14 cellular contexts compared by ENCODE assay signal in the genomic region with DNA sequence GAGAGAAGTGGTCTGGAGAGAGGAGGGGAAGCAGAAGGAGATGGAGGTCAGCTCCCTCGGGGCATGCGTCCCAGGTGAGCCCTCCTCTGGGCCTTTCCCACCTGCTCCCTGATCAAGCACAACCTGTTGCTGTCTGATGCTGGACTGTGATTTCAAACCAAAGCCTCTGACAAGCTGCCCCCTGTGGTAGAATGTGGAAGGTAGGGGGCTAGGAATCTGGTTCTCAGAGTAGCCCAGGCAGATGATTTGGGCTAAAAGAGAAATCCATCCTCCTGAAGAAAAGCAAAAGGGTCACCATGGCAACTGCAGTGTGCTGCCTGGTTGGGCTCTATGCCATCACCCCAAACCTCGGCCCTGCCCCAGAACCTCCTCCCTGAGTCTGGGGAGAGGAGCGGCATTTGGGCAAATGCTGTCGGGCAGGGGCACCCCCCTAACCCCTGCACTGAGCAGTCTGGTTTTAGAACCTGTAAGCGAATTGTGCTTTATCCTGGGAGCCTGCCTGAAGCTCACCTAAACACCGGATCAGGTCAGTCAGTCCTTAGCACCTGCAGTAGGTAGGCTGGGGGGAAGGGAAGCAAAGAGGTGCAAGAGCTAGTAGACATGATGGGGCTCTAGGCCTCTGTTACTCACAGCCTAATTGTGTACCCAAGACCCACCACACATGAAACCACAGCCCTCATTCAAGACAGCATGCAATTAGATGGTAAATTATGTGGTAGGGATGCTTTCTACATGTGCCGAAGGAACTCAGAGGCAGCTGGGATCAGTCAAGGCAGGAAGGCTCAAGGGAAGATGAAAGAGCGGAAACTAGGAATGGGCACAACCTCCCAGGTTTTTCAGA.
A peak's percentile ranks its signal among the peaks of the same experiment; 100 is the strongest.
DNase-seq lines count a peak whose midpoint lies in the region; ATAC-seq and FAIRE-seq lines count a peak whose summit lies in the region.
"Had no signal": no experiment of that assay in that cellular context is flagged by ENCODE, and none has a peak within 500 bp of the region (broad histone marks: within the 10 kb centered on the region; RNA-seq: fewer than 3 reads in every experiment).

No MANE protein-coding gene starts in this region.

- H3K27ac Mint-ChIP-seq in activated naive CD4-positive, alpha-beta T cell treated with anti-CD3 and anti-CD28 coated beads, Interleukin-2, amount 50 U/mL, for 24 hours, result peak overlapping the region; percentile 66
- no peak overlapping the region for H3K27ac Mint-ChIP-seq in activated naive CD4-positive, alpha-beta T cell treated with anti-CD3 and anti-CD28 coated beads, Interleukin-2, amount 10 ng/mL, durations not matched to agents 7 days and 5 days
- H3K27ac Mint-ChIP-seq in activated T-helper 17 cell treated with anti-CD3 and anti-CD28 coated beads, Interleukin-2, amount 50 U/mL, for 72 hours, result peak overlapping the region; percentile 31
- H3K27ac Mint-ChIP-seq: B cell had no signal

- peaks cover 41% of the 10 kb centered on the region for H3K4me1 ChIP-seq in iPS-20b (ENCODE audit: insufficient read depth, low read length)

- H3K4me3 ChIP-seq in iPS-20b (ENCODE audit: low read length), result peak overlapping the region; percentile 7; the same call in 1 of the 2 replicates

- H3K9me3 ChIP-seq in iPS-20b (ENCODE audit: insufficient read depth, low read depth, low read length), result no peaks in the 10 kb centered on the region

- DNase-seq in activated naive CD4-positive, alpha-beta T cell treated with anti-CD3 and anti-CD28 coated beads, Interleukin-2, amount 10 ng/mL, durations not matched to agents 7 days and 5 days, result no peak
- peak in 1 of 49 donors; percentile 62 for DNase-seq in substantia nigra (lab: John Stamatoyannopoulos, UW)
- DNase-seq in RCC 7860 (ENCODE audit: low spot score), result no peak
- no peak for DNase-seq in middle frontal gyrus (ENCODE audit: extremely low spot score, low spot score)
- no peak for DNase-seq in iPS-NIHi7 (ENCODE audit: extremely low spot score)
- DNase-seq: erythroblast, NCI-H187 treated with DMSO at 0.1 percent for 48 hours, small intestine had no signal

- CTCF ChIA-PET in activated naive CD4-positive, alpha-beta T cell treated with anti-CD3 and anti-CD28 coated beads, Interleukin-2, amount 10 ng/mL, durations not matched to agents 7 days and 5 days (lab: Charles Lee), result interaction anchor here (0.9 kb wide), 1 partner anchor 9 kb away, joined by 3 read pairs; no protein-coding TSS in a partner anchor

- no peak for FAIRE-seq in RCC 7860 (lab: Jason Lieb, UNC)
- FAIRE-seq: astrocyte, small intestine had no signal

- H3K9ac ChIP-seq in iPS-20b (ENCODE audit: low read depth, low read length), result peak overlapping the region; percentile 61; the same call in 1 of the 2 replicates

- H3K36me3 ChIP-seq in iPS-20b (ENCODE audit: insufficient read depth, low read depth, low read length), result peaks cover 7% of the 10 kb centered on the region; the same call in 1 of the 2 replicates

- H3K27me3 Mint-ChIP-seq in activated naive CD4-positive, alpha-beta T cell treated with anti-CD3 and anti-CD28 coated beads, Interleukin-2, amount 50 U/mL, for 24 hours, result no peaks in the 10 kb centered on the region
- H3K27me3 Mint-ChIP-seq in activated naive CD4-positive, alpha-beta T cell treated with anti-CD3 and anti-CD28 coated beads, Interleukin-2, amount 10 ng/mL, durations not matched to agents 7 days and 5 days, result no peaks in the 10 kb centered on the region
- no peaks in the 10 kb centered on the region for H3K27me3 Mint-ChIP-seq in activated T-helper 17 cell treated with anti-CD3 and anti-CD28 coated beads, Interleukin-2, amount 50 U/mL, for 72 hours
- H3K27me3 Mint-ChIP-seq: B cell had no signal

- H3K36me3 Mint-ChIP-seq in activated naive CD4-positive, alpha-beta T cell treated with anti-CD3 and anti-CD28 coated beads, Interleukin-2, amount 50 U/mL, for 24 hours, result peaks cover 8% of the 10 kb centered on the region
- H3K36me3 Mint-ChIP-seq in activated naive CD4-positive, alpha-beta T cell treated with anti-CD3 and anti-CD28 coated beads, Interleukin-2, amount 10 ng/mL, durations not matched to agents 7 days and 5 days, result peaks cover 45% of the 10 kb centered on the region
- H3K36me3 Mint-ChIP-seq in activated T-helper 17 cell treated with anti-CD3 and anti-CD28 coated beads, Interleukin-2, amount 50 U/mL, for 72 hours (ENCODE audit: low read depth), result peaks cover 71% of the 10 kb centered on the region

- H3K9me3 Mint-ChIP-seq in activated naive CD4-positive, alpha-beta T cell treated with anti-CD3 and anti-CD28 coated beads, Interleukin-2, amount 50 U/mL, for 24 hours, result no peaks in the 10 kb centered on the region
- no peaks in the 10 kb centered on the region for H3K9me3 Mint-ChIP-seq in activated naive CD4-positive, alpha-beta T cell treated with anti-CD3 and anti-CD28 coated beads, Interleukin-2, amount 10 ng/mL, durations not matched to agents 7 days and 5 days
- H3K9me3 Mint-ChIP-seq in activated T-helper 17 cell treated with anti-CD3 and anti-CD28 coated beads, Interleukin-2, amount 50 U/mL, for 72 hours, result no peaks in the 10 kb centered on the region

- H3K27ac ChIP-seq in iPS-20b (ENCODE audit: low read length) (peak overlapping the region; percentile 62), substantia nigra (ENCODE audit: low read depth, low read length, poor library complexity, severe bottlenecking) (peak overlapping the region; percentile 1)

- H3K4me1 Mint-ChIP-seq in activated naive CD4-positive, alpha-beta T cell treated with anti-CD3 and anti-CD28 coated beads, Interleukin-2, amount 50 U/mL, for 24 hours, result peaks cover 34% of the 10 kb centered on the region
- H3K4me1 Mint-ChIP-seq in activated naive CD4-positive, alpha-beta T cell treated with anti-CD3 and anti-CD28 coated beads, Interleukin-2, amount 10 ng/mL, durations not matched to agents 7 days and 5 days, result peaks cover 10% of the 10 kb centered on the region
- H3K4me1 Mint-ChIP-seq in activated T-helper 17 cell treated with anti-CD3 and anti-CD28 coated beads, Interleukin-2, amount 50 U/mL, for 72 hours, result peaks cover 11% of the 10 kb centered on the region

- ATAC-seq in activated T-helper 17 cell treated with anti-CD3 and anti-CD28 coated beads, Interleukin-2, amount 50 U/mL, for 72 hours (replicated peaks), result no peak
- ATAC-seq: Panc1 had no signal

- no peaks in the 10 kb centered on the region for H3K27me3 ChIP-seq in iPS-20b (ENCODE audit: insufficient read depth, low read length)

- H3K4me3 Mint-ChIP-seq in activated naive CD4-positive, alpha-beta T cell treated with anti-CD3 and anti-CD28 coated beads, Interleukin-2, amount 50 U/mL, for 24 hours, result no peak overlapping the region
- H3K4me3 Mint-ChIP-seq in activated naive CD4-positive, alpha-beta T cell treated with anti-CD3 and anti-CD28 coated beads, Interleukin-2, amount 10 ng/mL, durations not matched to agents 7 days and 5 days, result no peak overlapping the region
- no peak overlapping the region for H3K4me3 Mint-ChIP-seq in activated T-helper 17 cell treated with anti-CD3 and anti-CD28 coated beads, Interleukin-2, amount 50 U/mL, for 72 hours
- H3K4me3 Mint-ChIP-seq: B cell had no signal
